ENCODE assay signal across 11 cellular contexts in genomic region chr12:124321556-124322270, GRCh38. TPM values are rescaled to one million over a fixed set of nuclear protein-coding genes. Genes with fewer than 3 reads are reported as not detected.
DNase-seq lines count a peak whose midpoint lies in the region; ATAC-seq, FAIRE-seq and TF ChIP-seq lines count a peak whose summit lies in the region.
"Had no signal": no experiment of that assay in that cellular context is flagged by ENCODE, and none has a peak within 500 bp of the region (broad histone marks: within the 10 kb centered on the region; RNA-seq: fewer than 3 reads in every experiment).

No MANE protein-coding gene starts in this region.

- H3K9me3 ChIP-seq in SK-N-SH (no peaks in the 10 kb centered on the region), endodermal cell (ENCODE audit: control insufficient read depth, low read length) (peaks cover 24% of the 10 kb centered on the region), gastrocnemius medialis (peaks cover 0 to 5% (median 3%) of the 10 kb centered on the region in 3 donors), Caco-2 (peaks cover 6% of the 10 kb centered on the region; the same call in 1 of the 2 replicates)

- in situ Hi-C loops in gastrocnemius medialis (cut with MboI; ENCODE audit: low sequenced_read_pairs in 4 of 4): no loop called here

- no peaks in the 10 kb centered on the region for H3K79me2 ChIP-seq in SK-N-SH (ENCODE audit: insufficient read depth)

- H3K27ac Mint-ChIP-seq in endodermal cell: no peak overlapping the region
- no peak overlapping the region for H3K27ac Mint-ChIP-seq in Caco-2 (ENCODE audit: unreplicated experiment)
- H3K27ac Mint-ChIP-seq: neural progenitor cell; stimulated activated naive CD8-positive, alpha-beta T cell treated with anti-CD3 and anti-CD28 coated beads, Interleukin-15, Interleukin-2, amounts not matched to agents 100 ng/mL and 50 ng/mL, for 24 hours had no signal

- no peak for TF ChIP-seq POLR2A in gastrocnemius medialis (IDR thresholded peaks at IDR 0.05)

- no peak overlapping the region for H3K4me3 Mint-ChIP-seq in endodermal cell
- no peak overlapping the region for H3K4me3 Mint-ChIP-seq in Caco-2 (ENCODE audit: unreplicated experiment)
- H3K4me3 Mint-ChIP-seq: stimulated activated naive CD8-positive, alpha-beta T cell treated with anti-CD3 and anti-CD28 coated beads, Interleukin-15, Interleukin-2, amounts not matched to agents 100 ng/mL and 50 ng/mL, for 24 hours had no signal

- DNase-seq in SK-N-SH: no peak
- DNase-seq in endodermal cell: peak; percentile 70
- no peak for DNase-seq in gastrocnemius medialis
- no peak for DNase-seq in MV-4-11 (lab: John Stamatoyannopoulos, UW)
- DNase-seq in Caco-2: no peak
- no peak for DNase-seq in GM19239 (ENCODE audit: insufficient read length, low spot score)
- DNase-seq: NCI-H1694 treated with DMSO at 0.1 percent for 48 hours had no signal

- WGBS in SK-N-SH (ENCODE audit: low lambda C conversion rate): 95% methylated on average over 4 of the region's 7 CpGs
- WGBS in endodermal cell (ENCODE audit: insufficient coverage in 1 of 2, insufficient read length in 1 of 2), 2 experiments: 93% methylated on average over 3 to 7 of the region's 7 CpGs

- peak; percentile 39 for ATAC-seq in SK-N-SH treated with all-trans-retinoic acid at 6 μM for 48 hours
- peak; percentile 32 for ATAC-seq in HG03135 (IDR thresholded peaks at IDR 0.05; ENCODE audit: unreplicated experiment)
- ATAC-seq in gastrocnemius medialis: peak; percentile 13 to 14

- H3K4me1 Mint-ChIP-seq in endodermal cell (peaks cover 23% of the 10 kb centered on the region), Caco-2 (ENCODE audit: low read depth, unreplicated experiment) (peaks cover 8% of the 10 kb centered on the region)

- H3K27me3 Mint-ChIP-seq in endodermal cell (ENCODE audit: insufficient read depth): peaks cover 4% of the 10 kb centered on the region
- no peaks in the 10 kb centered on the region for H3K27me3 Mint-ChIP-seq in Caco-2 (ENCODE audit: insufficient read depth, unreplicated experiment)
- H3K27me3 Mint-ChIP-seq: stimulated activated naive CD8-positive, alpha-beta T cell treated with anti-CD3 and anti-CD28 coated beads, Interleukin-15, Interleukin-2, amounts not matched to agents 100 ng/mL and 50 ng/mL, for 24 hours had no signal

- intact Hi-C loops in gastrocnemius medialis (cut with DNase I; ENCODE audit: low total_unique reads): loop anchor here (1.0 to 2.0 kb wide), 3 partner anchors 33 to 285 kb away; no protein-coding TSS in a partner anchor
- intact Hi-C loops in Caco-2 (cut with micrococcal nuclease; ENCODE audit: unreplicated experiment): loop anchor here (1.0 to 10.0 kb wide), 3 partner anchors 267 to 453 kb away; no protein-coding TSS in a partner anchor

- H3K36me3 Mint-ChIP-seq in endodermal cell (ENCODE audit: low read depth) (peaks cover 28% of the 10 kb centered on the region), Caco-2 (ENCODE audit: insufficient read depth, unreplicated experiment) (peaks cover 63% of the 10 kb centered on the region)

- peaks cover 35% of the 10 kb centered on the region for H3F3A ChIP-seq in SK-N-SH (replicated peaks; ENCODE audit: insufficient read depth)

- BruUV-seq in Caco-2 (replicated peaks; lab: Mats Ljungman, UMichigan): no TSS peak

- CTCF ChIA-PET in SK-N-SH (lab: Yijun Ruan, JAX): interaction anchor here (0.9 to 5.0 kb wide), 8 partner anchors 11 to 444 kb away, joined by 3 to 23 read pairs (median 4); no protein-coding TSS in a partner anchor
- CTCF ChIA-PET in Caco-2 (lab: Charles Lee): interaction anchor here (0.6 to 1.0 kb wide), 2 partner anchors 268 to 277 kb away, joined by 3 to 7 read pairs; no protein-coding TSS in a partner anchor

- no peak overlapping the region for H3K9ac ChIP-seq in SK-N-SH
- H3K9ac ChIP-seq in endodermal cell (ENCODE audit: extremely low read depth, low read length, poor library complexity, severe bottlenecking): no peak overlapping the region
- H3K9ac ChIP-seq: neural progenitor cell had no signal

- POLR2A ChIA-PET in SK-N-SH (lab: Yijun Ruan, JAX) (interaction anchor here (0.6 kb wide), 1 partner anchor 337 kb away, joined by 3 read pairs; no protein-coding TSS in a partner anchor), Caco-2 (lab: Charles Lee) (no interaction called here)

- H3K9me2 ChIP-seq in SK-N-SH: no peaks in the 10 kb centered on the region

- H4K20me1 ChIP-seq in SK-N-SH (ENCODE audit: insufficient read depth): 0 out of 2 replicates have a peak, but pooled peaks cover 10% of the 10 kb centered on the region

- no peak overlapping the region for H2AFZ ChIP-seq in SK-N-SH (ENCODE audit: low read depth)
- H2AFZ ChIP-seq: neural progenitor cell had no signal

- H3K4me3 ChIP-seq in SK-N-SH (ENCODE audit: low read depth in 2 of 2, low read length in 1 of 2): no peak overlapping the region
- no peak overlapping the region for H3K4me3 ChIP-seq in endodermal cell (ENCODE audit: low read length)
- H3K4me3 ChIP-seq in gastrocnemius medialis: no peak overlapping the region
- no peak overlapping the region for H3K4me3 ChIP-seq in Caco-2 (ENCODE audit: low read depth, low read length)
- H3K4me3 ChIP-seq: neural progenitor cell had no signal

- TF ChIP-seq CTCF in SK-N-SH (IDR thresholded peaks at IDR 0.05) (no peak), endodermal cell (conservative IDR thresholded peaks at IDR 0.05) (no peak), gastrocnemius medialis (IDR thresholded peaks at IDR 0.05 in 4 of 5, conservative IDR thresholded peaks at IDR 0.05 in 1 of 5) (no peak), Caco-2 (IDR thresholded peaks at IDR 0.05; ENCODE audit: insufficient read depth in 1 of 2, low read depth in 1 of 2, low read length in 1 of 2, severe bottlenecking in 1 of 2, unreplicated experiment in 1 of 2) (no peak)

- FAIRE-seq in GM19239 (lab: Jason Lieb, UNC): no peak

- H3K36me3 ChIP-seq in SK-N-SH (replicated peaks in 1 of 2; ENCODE audit: control insufficient read depth in 1 of 2, insufficient read depth in 2 of 2, low read length in 1 of 2) (peaks cover 31 to 33% of the 10 kb centered on the region in 2 experiments), endodermal cell (ENCODE audit: control insufficient read depth, insufficient read depth, low read length) (peaks cover 27% of the 10 kb centered on the region), gastrocnemius medialis (peaks cover 0 to 29% of the 10 kb centered on the region in 2 donors), Caco-2 (ENCODE audit: control insufficient read depth, insufficient read depth, low read length) (peaks cover 2% of the 10 kb centered on the region; the same call in 1 of the 2 replicates)

- H3K4me2 ChIP-seq in SK-N-SH: no peak overlapping the region
- H3K4me2 ChIP-seq: neural progenitor cell had no signal

- H3K27ac ChIP-seq in SK-N-SH (ENCODE audit: low read depth in 2 of 2, low read length in 1 of 2) (no peak overlapping the region; a peak in 1 of 4 replicates), endodermal cell (ENCODE audit: low read depth, low read length) (no peak overlapping the region), gastrocnemius medialis (no peak overlapping the region)
- H3K27ac ChIP-seq: neural progenitor cell had no signal

- TF ChIP-seq EP300 in SK-N-SH (IDR thresholded peaks at IDR 0.05; ENCODE audit: borderline replicate concordance in 1 of 2, low read depth in 1 of 2, low read length in 1 of 2): no peak

- TF ChIP-seq RAD21 in SK-N-SH (IDR thresholded peaks at IDR 0.05; ENCODE audit: low read length): no peak

- no peaks in the 10 kb centered on the region for H3K27me3 ChIP-seq in SK-N-SH (ENCODE audit: insufficient read depth)
- no peaks in the 10 kb centered on the region for H3K27me3 ChIP-seq in endodermal cell (ENCODE audit: control insufficient read depth, insufficient read depth, low read length, poor library complexity, severe bottlenecking)
- H3K27me3 ChIP-seq in gastrocnemius medialis: no peaks in the 10 kb centered on the region
- no peaks in the 10 kb centered on the region for H3K27me3 ChIP-seq in Caco-2 (replicated peaks; ENCODE audit: control insufficient read depth, insufficient read depth, low read length)
- H3K27me3 ChIP-seq: neural progenitor cell had no signal

- H3K4me1 ChIP-seq in SK-N-SH (ENCODE audit: control insufficient read depth in 1 of 2, insufficient read depth in 2 of 2, low read depth in 1 of 2, low read length in 1 of 2) (no peaks in the 10 kb centered on the region), endodermal cell (ENCODE audit: control insufficient read depth, insufficient read depth, low read length) (peaks cover 19% of the 10 kb centered on the region), gastrocnemius medialis (peaks cover under 1 to 2% of the 10 kb centered on the region in 2 donors), Caco-2 (peaks cover 5% of the 10 kb centered on the region; the same call in 1 of the 2 replicates)

- peaks cover 28% of the 10 kb centered on the region for H3K9me3 Mint-ChIP-seq in endodermal cell
- no peaks in the 10 kb centered on the region for H3K9me3 Mint-ChIP-seq in Caco-2 (ENCODE audit: unreplicated experiment)

TF ChIP-seq in SK-N-SH, 30 proteins besides CTCF, POLR2A, EP300 and RAD21 (continues in another document):
- TF ChIP-seq USF1 (IDR thresholded peaks at IDR 0.05; ENCODE audit: borderline replicate concordance, low read depth) (no peak), EZH2phosphoT487 (IDR thresholded peaks at IDR 0.05; ENCODE audit: borderline replicate concordance, low read depth) (no peak), GATA2 (CRISPR knock-in tag; IDR thresholded peaks at IDR 0.05) (no peak), JUND (IDR thresholded peaks at IDR 0.05) (no peak), MXI1 (IDR thresholded peaks at IDR 0.05; ENCODE audit: low read depth, low read length) (no peak), POLR2AphosphoS5 (IDR thresholded peaks at IDR 0.05; ENCODE audit: low read depth, low read length) (no peak), RXRA (IDR thresholded peaks at IDR 0.05; ENCODE audit: borderline replicate concordance, low read depth) (no peak)

RNA-seq across cellular contexts. Expression of gene RFLNA, which starts 26.8 kb away (rescaled TPM):
- polyA plus RNA-seq in SK-N-SH (2012; rRNA removed): 0.10 TPM in 1 of 2 replicates, not detected in the other
- 0.01 and 0.04 TPM in 2 replicates for polyA plus RNA-seq in SK-N-SH (2012; cell fraction: cytosol; rRNA removed)
- 0.12 TPM in 1 of 2 replicates, not detected in the other for polyA plus RNA-seq in SK-N-SH (2012; cell fraction: nucleus; rRNA removed)
- total RNA-seq in endodermal cell (1 to 10 TPM; 1.2 to 2.0 TPM), gastrocnemius medialis (1 to 10 TPM in 1 of 4 donors, under 1 TPM in 3; 0.15 to 1.1 (median 0.23) TPM), Caco-2 (2022) (15.4 and 21.1 TPM in 2 replicates)
- polyA plus RNA-seq in endodermal cell (2013, experiment 1 of 2): 6.3 TPM
- polyA plus RNA-seq in endodermal cell (2013, experiment 2 of 2): 5.2 TPM
